ENCODE assay signal across 1 cellular context in genomic region chr1:200414657-200415056, GRCh38.
TF ChIP-seq lines count a peak whose summit lies in the region.

No MANE protein-coding gene starts in this region.

TF ChIP-seq in HCT116, 20 proteins besides CTCF, POLR2A, EP300 and RAD21 (continued from another document):
- TF ChIP-seq ZBTB33 (IDR thresholded peaks at IDR 0.05; ENCODE audit: extremely low read depth, insufficient replicate concordance, low read length) (no peak), YY1 (IDR thresholded peaks at IDR 0.05; ENCODE audit: extremely low read depth, insufficient replicate concordance, low read depth, low read length) (no peak)
